ENCODE assay signal across 9 cellular contexts in the genomic region with DNA sequence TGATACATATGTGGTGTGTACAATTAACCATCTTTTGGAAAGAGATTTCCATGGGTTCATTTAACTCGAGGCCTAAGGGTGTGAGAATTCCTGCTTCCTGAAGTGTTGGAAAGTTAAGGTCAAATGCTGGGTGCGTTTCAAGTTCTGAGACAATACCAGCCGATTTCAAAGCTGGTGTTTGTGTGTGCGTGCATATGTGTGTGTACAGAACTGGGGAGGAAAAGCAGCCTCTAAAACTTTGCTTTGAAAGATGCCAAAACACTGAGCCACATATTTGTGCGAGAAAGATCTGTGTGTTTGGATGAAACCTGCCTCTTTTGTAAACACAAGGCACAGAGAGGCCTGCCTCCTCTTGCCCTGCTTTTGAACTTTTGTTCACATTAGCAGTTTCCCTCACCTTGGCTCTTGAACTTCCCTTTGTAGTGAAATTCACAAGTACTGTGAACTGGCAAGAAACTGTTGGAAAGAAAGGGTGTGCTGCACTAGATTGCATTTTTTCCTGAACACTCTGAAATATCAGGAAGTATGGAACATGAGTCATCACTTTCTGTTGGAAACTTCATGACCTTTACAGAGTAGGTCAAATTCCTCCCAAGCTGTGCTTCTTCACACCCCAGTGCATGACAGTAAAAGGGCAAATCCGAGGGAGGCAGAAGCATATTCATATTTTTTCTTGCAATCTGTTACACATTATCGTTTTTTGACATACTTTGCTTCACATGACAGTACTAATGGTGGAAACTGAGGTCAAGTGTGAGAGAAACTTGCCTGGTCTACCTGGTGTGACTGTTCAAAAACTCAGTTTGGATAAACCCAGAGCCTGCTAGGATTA. TPM values are rescaled to one million over a fixed set of nuclear protein-coding genes. Genes with fewer than 3 reads are reported as not detected.
DNase-seq lines count a peak whose midpoint lies in the region; ATAC-seq, FAIRE-seq and TF ChIP-seq lines count a peak whose summit lies in the region.
"Had no signal": no experiment of that assay in that cellular context is flagged by ENCODE, and none has a peak within 500 bp of the region (broad histone marks: within the 10 kb centered on the region; RNA-seq: fewer than 3 reads in every experiment).

No MANE protein-coding gene starts in this region.

- peak overlapping the region; percentile 50 for H2AFZ ChIP-seq in astrocyte (ENCODE audit: low read depth, low read length)

- H3K4me3 Mint-ChIP-seq in astrocyte (ENCODE audit: unreplicated experiment): peak overlapping the region; percentile 36

- H3K27me3 Mint-ChIP-seq in astrocyte (ENCODE audit: low read depth, unreplicated experiment): no peaks in the 10 kb centered on the region

- H3K4me3 ChIP-seq in astrocyte (ENCODE audit: insufficient read depth, low read depth, low read length): no peak overlapping the region

- peak overlapping the region; percentile 70 for H3K4me2 ChIP-seq in astrocyte (ENCODE audit: low read length)

- no peaks in the 10 kb centered on the region for H3K9me3 ChIP-seq in astrocyte (ENCODE audit: insufficient read depth, low read depth, low read length)

- H3K27ac ChIP-seq in astrocyte (ENCODE audit: low read depth, low read length): peak overlapping the region; percentile 80

- H3K27ac Mint-ChIP-seq in astrocyte (ENCODE audit: unreplicated experiment): peak overlapping the region; percentile 88

- H3K36me3 ChIP-seq in astrocyte (ENCODE audit: insufficient read depth, low read length): no peaks in the 10 kb centered on the region

- no peaks in the 10 kb centered on the region for H3K79me2 ChIP-seq in astrocyte (ENCODE audit: insufficient read depth, low read length)

- peaks cover 29% of the 10 kb centered on the region for H3K4me1 ChIP-seq in astrocyte (ENCODE audit: insufficient read depth, low read length)

- TF ChIP-seq CTCF in astrocyte (IDR thresholded peaks at IDR 0.05; ENCODE audit: insufficient read depth, low read depth, low read length): no peak

- ATAC-seq in GM21529 (IDR thresholded peaks at IDR 0.05; ENCODE audit: unreplicated experiment): no peak

- H3K9ac ChIP-seq in astrocyte (ENCODE audit: low read length): peak overlapping the region; percentile 56

- no peaks in the 10 kb centered on the region for H3K9me3 Mint-ChIP-seq in astrocyte (ENCODE audit: unreplicated experiment)

- no peaks in the 10 kb centered on the region for H4K20me1 ChIP-seq in astrocyte (ENCODE audit: insufficient read depth, low read length)

- peaks cover 30% of the 10 kb centered on the region for H3K4me1 Mint-ChIP-seq in astrocyte (ENCODE audit: low read depth, unreplicated experiment)

- DNase-seq in HCEC 1CT: peak; percentile 97
- DNase-seq in astrocyte (ENCODE audit: low read depth): peak; percentile 95
- DNase-seq in iris pigment epithelial cell (ENCODE audit: low read depth): peak; percentile 83
- peak; percentile 79 for DNase-seq in smooth muscle cell of the brain vasculature (ENCODE audit: low read depth, low spot score)
- no peak for DNase-seq in NCI-H1417 (lab: John Stamatoyannopoulos, UW)
- DNase-seq in activated naive CD4-positive, alpha-beta T cell (lab: John Stamatoyannopoulos, UW): no peak
- no peak for DNase-seq in activated naive CD4-positive, alpha-beta T cell treated with anti-CD3 and anti-CD28 coated beads, Interleukin-2, amount 50 U/mL, for 16 hours
- DNase-seq: activated T-cell treated with anti-CD3 and anti-CD28 coated beads, Interleukin-2, amount 50 U/mL, for 1 hour had no signal

- H3K27me3 ChIP-seq in astrocyte (ENCODE audit: insufficient read depth, low read length): no peaks in the 10 kb centered on the region

- FAIRE-seq in astrocyte (lab: Jason Lieb, UNC): peak; percentile 100

- no peaks in the 10 kb centered on the region for H3K36me3 Mint-ChIP-seq in astrocyte (ENCODE audit: low read depth, unreplicated experiment)

RNA-seq across cellular contexts. Expression of gene CAVIN2, which starts 20.0 kb away (rescaled TPM):
- 1.9 and 2.8 TPM in 2 replicates for total RNA-seq in astrocyte

Comparison
In these comparisons a context has a peak if more than half of its experiments do, and no peak if none do; other contexts are left out.
1. DNase-seq: peak in HCEC 1CT (single experiment), astrocyte (single experiment), iris pigment epithelial cell (single experiment) and smooth muscle cell of the brain vasculature (single experiment); none in NCI-H1417 (0 of 3), activated naive CD4-positive, alpha-beta T cell (0 of 4) and activated naive CD4-positive, alpha-beta T cell treated with anti-CD3 and anti-CD28 coated beads, Interleukin-2, amount 50 U/mL, for 16 hours (single experiment).